37 cellular contexts compared by ENCODE assay signal in genomic region chr11:133860151-133860550, GRCh38. TPM values are rescaled to one million over a fixed set of nuclear protein-coding genes. Genes with fewer than 3 reads are reported as not detected.
"Had no signal": no experiment of that assay in that cellular context is flagged by ENCODE, and none has a peak within 500 bp of the region (broad histone marks: within the 10 kb centered on the region; RNA-seq: fewer than 3 reads in every experiment).

No MANE protein-coding gene starts in this region.

- DNase-seq: Karpas-422, Kasumi-1, MG63, MM.1S, MV-4-11, NCI-H1048, NCI-H1092, NCI-H1092 treated with DMSO at 0.1 percent for 48 hours, NCI-H1105, NCI-H1105 treated with DMSO at 0.1 percent for 48 hours, NCI-H1417, NCI-H1417 treated with DMSO at 0.1 percent for 48 hours, NCI-H1436, NCI-H1436 treated with DMSO at 0.1 percent for 48 hours, NCI-H146, NCI-H1694, NCI-H1694 treated with DMSO at 0.1 percent for 48 hours, NCI-H187, NCI-H187 treated with DMSO at 0.1 percent for 48 hours, NCI-H1930, NCI-H2029, NCI-H2029 treated with DMSO at 0.1 percent for 48 hours, NCI-H2081, NCI-H2081 treated with DMSO at 0.1 percent for 48 hours, NCI-H2107, NCI-H2171, NCI-H2171 treated with DMSO at 0.1 percent for 48 hours, NCI-H2227 treated with DMSO at 0.1 percent for 48 hours, NCI-H226, NCI-H345, NCI-H446, NCI-H446 treated with DMSO at 0.1 percent for 48 hours, NCI-H510A had no signal

RNA-seq across cellular contexts. Expression of gene SPATA19, which starts 14.8 kb away (rescaled TPM):
- total RNA-seq: LHCN-M2, M059J, MCF 10A, NCI-H460 had no signal
